Comparison of ENCODE assay signal across 37 cellular contexts in the genomic region with DNA sequence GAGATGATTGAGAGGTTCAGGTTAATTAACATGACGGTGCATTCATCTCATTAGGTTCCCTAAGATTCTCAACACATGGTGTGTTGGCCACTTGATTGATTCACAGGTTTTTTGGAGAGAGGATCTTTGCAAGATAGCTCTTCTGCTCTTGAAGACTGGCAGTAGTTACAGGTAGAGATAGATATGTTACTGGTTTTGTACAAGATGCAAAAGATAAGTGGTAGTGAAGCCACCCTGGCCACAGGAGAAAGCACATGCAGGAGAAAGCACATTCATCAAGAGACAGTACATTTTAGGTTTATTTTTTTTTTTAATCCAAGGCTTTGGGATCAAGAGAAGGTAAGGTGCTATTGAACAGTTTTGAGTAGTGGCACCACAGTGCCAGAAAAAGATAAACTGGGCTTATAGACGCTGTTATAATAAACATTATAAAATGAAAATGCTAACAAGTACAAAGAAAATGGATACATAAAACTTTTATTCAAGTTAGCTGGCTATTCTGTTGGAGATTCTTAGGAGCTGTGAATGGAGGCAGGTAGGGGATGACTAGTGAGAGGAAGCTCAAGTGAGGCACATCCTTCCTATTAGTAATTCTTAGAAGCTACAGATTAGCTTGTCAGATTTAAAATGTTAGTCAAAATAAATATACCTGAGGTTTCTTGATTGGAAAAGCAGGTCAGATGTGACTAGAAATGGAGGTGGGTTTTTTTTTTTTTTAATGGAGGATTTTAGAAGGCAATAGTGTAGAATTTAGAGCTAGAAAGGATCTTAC. TPM values are rescaled to one million over a fixed set of nuclear protein-coding genes. Genes with fewer than 3 reads are reported as not detected.
DNase-seq lines count a peak whose midpoint lies in the region; ATAC-seq, FAIRE-seq and TF ChIP-seq lines count a peak whose summit lies in the region.
"Had no signal": no experiment of that assay in that cellular context is flagged by ENCODE, and none has a peak within 500 bp of the region (broad histone marks: within the 10 kb centered on the region; RNA-seq: fewer than 3 reads in every experiment).

No MANE protein-coding gene starts in this region.

- H3K79me2 ChIP-seq in endothelial cell of umbilical vein (ENCODE audit: control insufficient read depth, insufficient read depth, low read length) = peaks cover 79% of the 10 kb centered on the region

- H3K36me3 ChIP-seq in CD4-positive, CD25-positive, alpha-beta regulatory T cell (ENCODE audit: control insufficient read depth, insufficient read depth, low read length) = peaks cover 16% of the 10 kb centered on the region
- H3K36me3 ChIP-seq in endothelial cell of umbilical vein (ENCODE audit: control insufficient read depth in 2 of 2, extremely low read depth in 1 of 2, insufficient read depth in 2 of 2, low read length in 2 of 2) = no peaks in the 10 kb centered on the region
- H3K36me3 ChIP-seq: uterus had no signal

- no peak overlapping the region for H3K27ac ChIP-seq in CD4-positive, CD25-positive, alpha-beta regulatory T cell (ENCODE audit: insufficient read depth, low read length, poor library complexity, severe bottlenecking)
- peak overlapping the region; percentile 11 for H3K27ac ChIP-seq in endothelial cell of umbilical vein (ENCODE audit: insufficient read depth, low read depth, low read length)
- H3K27ac ChIP-seq: left lung, right atrium auricular region, SJSA1, thoracic aorta, uterus had no signal

- no peak overlapping the region for H3K4me3 Mint-ChIP-seq in activated CD4-positive, alpha-beta T cell treated with anti-CD3 and anti-CD28 coated beads for 36 hours
- H3K4me3 Mint-ChIP-seq in CD4-positive, CD25-positive, alpha-beta regulatory T cell = peak overlapping the region; percentile 19 to 77 (median 28)
- H3K4me3 Mint-ChIP-seq in activated CD4-positive, alpha-beta memory T cell treated with anti-CD3 and anti-CD28 coated beads, Interleukin-2, amount 10 ng/mL, durations not matched to agents 7 days and 5 days = no peak overlapping the region
- H3K4me3 Mint-ChIP-seq: CD14-positive monocyte, WTC11 had no signal

- H3K4me2 ChIP-seq in endothelial cell of umbilical vein (ENCODE audit: insufficient read depth, low read length) = peak overlapping the region; percentile 57

- no peaks in the 10 kb centered on the region for H3K9me1 ChIP-seq in endothelial cell of umbilical vein (replicated peaks; ENCODE audit: control insufficient read depth, extremely low read depth, insufficient read depth, low read length)

- no peak overlapping the region for H3K9ac ChIP-seq in endothelial cell of umbilical vein (replicated peaks; ENCODE audit: extremely low read depth, insufficient read depth, low read length)

- no peaks in the 10 kb centered on the region for H3K9me3 ChIP-seq in CD4-positive, CD25-positive, alpha-beta regulatory T cell (ENCODE audit: control insufficient read depth in 2 of 2, low read length in 2 of 2)
- H3K9me3 ChIP-seq in endothelial cell of umbilical vein (replicated peaks; ENCODE audit: control insufficient read depth, insufficient read depth, low read length) = no peaks in the 10 kb centered on the region
- H3K9me3 ChIP-seq: left lung, neutrophil, right atrium auricular region, SJSA1, thoracic aorta, uterus had no signal

- peaks cover 34% of the 10 kb centered on the region for H3K4me1 ChIP-seq in CD4-positive, CD25-positive, alpha-beta regulatory T cell (ENCODE audit: control insufficient read depth, insufficient read depth, low read length, poor library complexity, severe bottlenecking)
- peaks cover 18% of the 10 kb centered on the region for H3K4me1 ChIP-seq in endothelial cell of umbilical vein (ENCODE audit: control insufficient read depth, extremely low read depth, insufficient read depth, low read length)
- H3K4me1 ChIP-seq: SJSA1 had no signal

- peaks cover 46% of the 10 kb centered on the region for H3K36me3 Mint-ChIP-seq in activated CD4-positive, alpha-beta T cell treated with anti-CD3 and anti-CD28 coated beads for 36 hours (ENCODE audit: low read depth)
- H3K36me3 Mint-ChIP-seq in CD4-positive, CD25-positive, alpha-beta regulatory T cell = peaks cover 32% of the 10 kb centered on the region
- H3K36me3 Mint-ChIP-seq in activated CD4-positive, alpha-beta memory T cell treated with anti-CD3 and anti-CD28 coated beads, Interleukin-2, amount 10 ng/mL, durations not matched to agents 7 days and 5 days (ENCODE audit: low read depth) = peaks cover 49% of the 10 kb centered on the region

- ATAC-seq in activated CD4-positive, alpha-beta T cell treated with anti-CD3 and anti-CD28 coated beads for 36 hours = peak; percentile 56
- ATAC-seq in CD4-positive, CD25-positive, alpha-beta regulatory T cell (ENCODE audit: low read depth in 2 of 2) = peak in 1 of 2 donors; percentile 55
- ATAC-seq in HG03196 (IDR thresholded peaks at IDR 0.05; ENCODE audit: unreplicated experiment) = no peak
- ATAC-seq in GM18909 (IDR thresholded peaks at IDR 0.05; ENCODE audit: poor library complexity, unreplicated experiment) = no peak
- no peak for ATAC-seq in HG02840 (IDR thresholded peaks at IDR 0.05; ENCODE audit: low FRiP score, unreplicated experiment)
- ATAC-seq: effector memory CD8-positive, alpha-beta T cell; left lung had no signal

- peaks cover 58% of the 10 kb centered on the region for H3K4me1 Mint-ChIP-seq in activated CD4-positive, alpha-beta T cell treated with anti-CD3 and anti-CD28 coated beads for 36 hours
- H3K4me1 Mint-ChIP-seq in CD4-positive, CD25-positive, alpha-beta regulatory T cell = peaks cover 42 to 73% (median 64%) of the 10 kb centered on the region in 4 donors
- peaks cover 54% of the 10 kb centered on the region for H3K4me1 Mint-ChIP-seq in activated CD4-positive, alpha-beta memory T cell treated with anti-CD3 and anti-CD28 coated beads, Interleukin-2, amount 10 ng/mL, durations not matched to agents 7 days and 5 days

- TF ChIP-seq POLR2A in endothelial cell of umbilical vein (IDR thresholded peaks at IDR 0.05; ENCODE audit: low read depth, low read length) = no peak

- BruUV-seq in endothelial cell of umbilical vein (replicated peaks; lab: Mats Ljungman, UMichigan) = no TSS peak

- peaks cover 5% of the 10 kb centered on the region for H4K20me1 ChIP-seq in endothelial cell of umbilical vein (replicated peaks; ENCODE audit: control insufficient read depth, extremely low read depth, insufficient read depth, low read length)

- H3K9me3 Mint-ChIP-seq in activated CD4-positive, alpha-beta T cell treated with anti-CD3 and anti-CD28 coated beads for 36 hours (ENCODE audit: low read depth) = peaks cover 3% of the 10 kb centered on the region
- H3K9me3 Mint-ChIP-seq in CD4-positive, CD25-positive, alpha-beta regulatory T cell = peaks cover 0 to 2% (median 0%) of the 10 kb centered on the region in 7 donors
- H3K9me3 Mint-ChIP-seq in activated CD4-positive, alpha-beta memory T cell treated with anti-CD3 and anti-CD28 coated beads, Interleukin-2, amount 10 ng/mL, durations not matched to agents 7 days and 5 days = peaks cover 4% of the 10 kb centered on the region
- H3K9me3 Mint-ChIP-seq: effector memory CD8-positive, alpha-beta T cell had no signal

- CTCF ChIA-PET in activated CD4-positive, alpha-beta T cell treated with anti-CD3 and anti-CD28 coated beads for 36 hours (lab: Charles Lee) = interaction anchor here (0.5 to 1.3 kb wide), 9 partner anchors 8 to 176 kb away, joined by 3 to 4 read pairs (median 3); no protein-coding TSS in a partner anchor
- CTCF ChIA-PET in activated CD4-positive, alpha-beta memory T cell treated with anti-CD3 and anti-CD28 coated beads, Interleukin-2, amount 10 ng/mL, durations not matched to agents 7 days and 5 days (lab: Charles Lee) = interaction anchor here (0.7 to 2.6 kb wide), 3 partner anchors 8 to 265 kb away, joined by 3 to 7 read pairs (median 3); partner anchors contain the start of gene SELENOT
- CTCF ChIA-PET in endothelial cell of umbilical vein (lab: Charles Lee) = interaction anchor here (0.7 to 1.3 kb wide), 3 partner anchors 11 to 149 kb away, joined by 3 to 5 read pairs (median 3); partner anchors contain the start of genes SELENOT and SIAH2

- H3K27ac Mint-ChIP-seq in activated CD4-positive, alpha-beta T cell treated with anti-CD3 and anti-CD28 coated beads for 36 hours = peak overlapping the region; percentile 31
- peak overlapping the region in 2 of 3 donors; percentile 9 to 42 for H3K27ac Mint-ChIP-seq in CD4-positive, CD25-positive, alpha-beta regulatory T cell
- H3K27ac Mint-ChIP-seq in activated CD4-positive, alpha-beta memory T cell treated with anti-CD3 and anti-CD28 coated beads, Interleukin-2, amount 10 ng/mL, durations not matched to agents 7 days and 5 days = peak overlapping the region; percentile 41

- POLR2A ChIA-PET in activated CD4-positive, alpha-beta T cell treated with anti-CD3 and anti-CD28 coated beads for 36 hours (lab: Charles Lee) = no interaction called here
- POLR2A ChIA-PET in activated CD4-positive, alpha-beta memory T cell treated with anti-CD3 and anti-CD28 coated beads, Interleukin-2, amount 10 ng/mL, durations not matched to agents 7 days and 5 days (lab: Charles Lee) = interaction anchor here (0.9 to 3.2 kb wide), 5 partner anchors 8 to 149 kb away, joined by 3 to 37 read pairs (median 7); partner anchors contain the start of genes EIF2A, SELENOT and SERP1
- POLR2A ChIA-PET in endothelial cell of umbilical vein (lab: Charles Lee) = no interaction called here

- no peak for FAIRE-seq in endothelial cell of umbilical vein (lab: Jason Lieb, UNC)
- FAIRE-seq: D721Med, GM19239, small intestine had no signal

- no peak overlapping the region for H2AFZ ChIP-seq in endothelial cell of umbilical vein (ENCODE audit: low read depth, low read length)

- TF ChIP-seq CTCF in endothelial cell of umbilical vein (IDR thresholded peaks at IDR 0.05; ENCODE audit: extremely low read depth in 1 of 2, insufficient read depth in 1 of 2, low read depth in 1 of 2, low read length in 2 of 2) = no peak

- DNase-seq in activated CD4-positive, alpha-beta T cell treated with anti-CD3 and anti-CD28 coated beads for 36 hours = no peak
- DNase-seq in activated CD4-positive, alpha-beta T cell treated with anti-CD3 and anti-CD28 coated beads for 4 hours = no peak
- DNase-seq in CD4-positive, CD25-positive, alpha-beta regulatory T cell = peak in 1 of 3 donors; percentile 31
- no peak for DNase-seq in activated CD4-positive, alpha-beta memory T cell treated with anti-CD3 and anti-CD28 coated beads, Interleukin-2, amount 10 ng/mL, durations not matched to agents 7 days and 5 days
- peak; percentile 32 for DNase-seq in endothelial cell of umbilical vein (ENCODE audit: low read depth, low spot score)
- DNase-seq: 8988T; activated CD8-positive, alpha-beta memory T cell treated with anti-CD3 and anti-CD28 coated beads for 24 hours; activated T-cell treated with anti-CD3 and anti-CD28 coated beads, Interleukin-2, amount 50 U/mL, for 48 hours; caudate nucleus; cortex of kidney; effector memory CD8-positive, alpha-beta T cell; erythroblast; glutamatergic neuron; GOT3; islet precursor cell; KG1; left lung; mesendoderm; NCI-H1105 treated with DMSO at 0.1 percent for 48 hours; NCI-H187 treated with DMSO at 0.1 percent for 48 hours; NCI-H2171; NCI-H510A; posterior cingulate gyrus; small intestine; stimulated activated naive CD4-positive, alpha-beta T cell treated with Interleukin-2 at 50 U/mL for 16 hours; uterus had no signal

- H3K27me3 ChIP-seq in CD4-positive, CD25-positive, alpha-beta regulatory T cell (ENCODE audit: control insufficient read depth, insufficient read depth, low read length) = no peaks in the 10 kb centered on the region
- no peaks in the 10 kb centered on the region for H3K27me3 ChIP-seq in endothelial cell of umbilical vein (ENCODE audit: control insufficient read depth in 2 of 2, insufficient read depth in 2 of 2, low read length in 2 of 2)
- H3K27me3 ChIP-seq: left lung, neutrophil, right atrium auricular region, SJSA1, uterus had no signal

- intact Hi-C loops in activated CD4-positive, alpha-beta T cell treated with anti-CD3 and anti-CD28 coated beads for 36 hours (cut with DNase I, micrococcal nuclease) = no loop called here
- intact Hi-C loops in endothelial cell of umbilical vein (cut with micrococcal nuclease) = loop anchor here (1.0 kb wide), 1 partner anchor 11 kb away; the partner anchor contains the start of gene SELENOT

- dilution Hi-C loops in endothelial cell of umbilical vein (cut with MboI; ENCODE audit: extremely low pct_ligation_motif_present, low sequenced_read_pairs) = no loop called here

- peak overlapping the region; percentile 17 for H3K4me3 ChIP-seq in CD4-positive, CD25-positive, alpha-beta regulatory T cell (ENCODE audit: low read depth, low read length)
- peak overlapping the region in 1 of 3 experiments; percentile 16 for H3K4me3 ChIP-seq in endothelial cell of umbilical vein (replicated peaks in 1 of 3; ENCODE audit: insufficient read depth in 1 of 3, low read depth in 1 of 3, low read length in 3 of 3)
- H3K4me3 ChIP-seq: left lung, right atrium auricular region, SJSA1, thoracic aorta, uterus had no signal

- no peaks in the 10 kb centered on the region for H3K27me3 Mint-ChIP-seq in activated CD4-positive, alpha-beta T cell treated with anti-CD3 and anti-CD28 coated beads for 36 hours
- H3K27me3 Mint-ChIP-seq in CD4-positive, CD25-positive, alpha-beta regulatory T cell = no peaks in the 10 kb centered on the region
- H3K27me3 Mint-ChIP-seq in activated CD4-positive, alpha-beta memory T cell treated with anti-CD3 and anti-CD28 coated beads, Interleukin-2, amount 10 ng/mL, durations not matched to agents 7 days and 5 days = no peaks in the 10 kb centered on the region
- H3K27me3 Mint-ChIP-seq: effector memory CD8-positive, alpha-beta T cell had no signal

RNA-seq across cellular contexts. Expression of gene SELENOT, which starts 10.8 kb away (rescaled TPM):
- 100 to 1,000 TPM in 1 of 2 experiments, 10 to 100 TPM in 1; 88.6 to 134 TPM for total RNA-seq in activated CD4-positive, alpha-beta T cell treated with anti-CD3 and anti-CD28 coated beads for 36 hours
- 102 TPM for total RNA-seq in CD4-positive, CD25-positive, alpha-beta regulatory T cell
- polyA plus RNA-seq in CD4-positive, CD25-positive, alpha-beta regulatory T cell = 100 to 1,000 TPM; 301 to 418 (median 321) TPM
- 100 to 1,000 TPM; 124 to 130 TPM for total RNA-seq in activated CD4-positive, alpha-beta memory T cell treated with anti-CD3 and anti-CD28 coated beads, Interleukin-2, amount 10 ng/mL, durations not matched to agents 7 days and 5 days
- total RNA-seq in endothelial cell of umbilical vein = 89.2 and 103 TPM in 2 replicates
- polyA plus RNA-seq in endothelial cell of umbilical vein = 299 and 328 TPM in 2 replicates
- polyA plus RNA-seq in endothelial cell of umbilical vein (2011; cell fraction: cytosol; rRNA removed) = 345 and 375 TPM in 2 replicates
- 94.5 and 108 TPM in 2 replicates for polyA plus RNA-seq in endothelial cell of umbilical vein (2011; cell fraction: nucleus; rRNA removed)
- 87.4 and 158 TPM in 2 replicates for polyA plus RNA-seq in endothelial cell of umbilical vein (2012)
- 433 and 503 TPM in 2 replicates for polyA minus RNA-seq in endothelial cell of umbilical vein
- polyA minus RNA-seq in endothelial cell of umbilical vein (2011; cell fraction: cytosol; rRNA and poly(A)+ RNA removed) = 98.9 TPM
- polyA minus RNA-seq in endothelial cell of umbilical vein (2011; cell fraction: nucleus; rRNA and poly(A)+ RNA removed) = 73.8 and 125 TPM in 2 replicates

Comparison
In these comparisons a context has a peak if more than half of its experiments do, and no peak if none do; other contexts are left out.
1. H3K4me3 Mint-ChIP-seq: peak in CD4-positive, CD25-positive, alpha-beta regulatory T cell (4 of 4); none in activated CD4-positive, alpha-beta T cell treated with anti-CD3 and anti-CD28 coated beads for 36 hours (single experiment) and activated CD4-positive, alpha-beta memory T cell treated with anti-CD3 and anti-CD28 coated beads, Interleukin-2, amount 10 ng/mL, durations not matched to agents 7 days and 5 days (single experiment).
2. Peak in every context shown above with its lines, with median percentiles within 50 percentile points of each other: H3K27ac Mint-ChIP-seq.